In genomic region chr18:70822167-70822566, GRCh38 we compare ENCODE assay signal across 28 cellular contexts.
"Had no signal": no experiment of that assay in that cellular context is flagged by ENCODE, and none has a peak within 500 bp of the region (broad histone marks: within the 10 kb centered on the region; RNA-seq: fewer than 3 reads in every experiment).

No MANE protein-coding gene starts in this region.

- H3K4me1 ChIP-seq: left ventricle myocardium inferior, pancreas, prostate gland, suprapubic skin, tibial artery, upper lobe of right lung had no signal

- H3K36me3 Mint-ChIP-seq: mesothelial cell of epicardium, naive B cell, natural killer cell had no signal

- ATAC-seq: natural killer cell, pancreas, right cardiac atrium, sciatic nerve, upper lobe of right lung had no signal

- H2AFZ ChIP-seq: hepatocyte had no signal

- H3K9me3 Mint-ChIP-seq: mesothelial cell of epicardium; neural crest cell; stimulated activated naive CD8-positive, alpha-beta T cell treated with anti-CD3 and anti-CD28 coated beads, Interleukin-15, Interleukin-2, amounts not matched to agents 100 ng/mL and 50 ng/mL, for 24 hours had no signal

- H3K4me3 ChIP-seq: hepatocyte, left ventricle myocardium inferior, lung, pancreas, prostate gland, skin epidermis, suprapubic skin, thoracic aorta, tibial artery, upper lobe of right lung had no signal

- H3K4me2 ChIP-seq: hepatocyte had no signal

- H3K4me3 Mint-ChIP-seq: mesothelial cell of epicardium; naive B cell; natural killer cell; neural crest cell; stimulated activated naive CD8-positive, alpha-beta T cell treated with anti-CD3 and anti-CD28 coated beads, Interleukin-15, Interleukin-2, amounts not matched to agents 100 ng/mL and 50 ng/mL, for 24 hours had no signal

- H3K27ac ChIP-seq: hepatocyte, left ventricle myocardium inferior, pancreas, prostate gland, skin epidermis, suprapubic skin, thoracic aorta, tibial artery, upper lobe of right lung had no signal

- H3K79me2 ChIP-seq: hepatocyte had no signal

- H3K36me3 ChIP-seq: left ventricle myocardium inferior, pancreas, prostate gland, suprapubic skin, thoracic aorta, tibial artery, upper lobe of right lung had no signal

- H3K4me1 Mint-ChIP-seq: naive B cell, natural killer cell, neural crest cell had no signal

- DNase-seq: islet precursor cell; left ventricle myocardium inferior; mesendoderm; naive B cell; natural killer cell; nucleus accumbens; pancreas; posterior cingulate gyrus; retina; right cardiac atrium; stimulated activated CD4-positive, alpha-beta T cell treated with anti-CD3 and anti-CD28 coated beads, Interleukin-12 subunit alpha, Interleukin-12 subunit beta, amount 100 ng/mL, for 4 hours; stimulated activated CD4-positive, alpha-beta T cell treated with anti-CD3 and anti-CD28 coated beads, Interleukin-15, amount 100 ng/mL, for 24 hours; stimulated activated CD4-positive, alpha-beta T cell treated with anti-CD3 and anti-CD28 coated beads, Interleukin-2, amount 100 ng/mL, for 24 hours; stimulated activated CD4-positive, alpha-beta T cell treated with anti-CD3 and anti-CD28 coated beads, Interleukin-4, amount 100 ng/mL, for 1 hour; stimulated activated naive CD4-positive, alpha-beta T cell; tibial artery; trophoblast cell; upper lobe of right lung had no signal

- H3K27me3 ChIP-seq: hepatocyte, pancreas, suprapubic skin, tibial artery, upper lobe of right lung had no signal

- H3K27ac Mint-ChIP-seq: mesothelial cell of epicardium; naive B cell; natural killer cell; stimulated activated naive CD8-positive, alpha-beta T cell treated with anti-CD3 and anti-CD28 coated beads, Interleukin-15, Interleukin-2, amounts not matched to agents 100 ng/mL and 50 ng/mL, for 24 hours had no signal

- H3K27me3 Mint-ChIP-seq: naive B cell; stimulated activated naive CD8-positive, alpha-beta T cell treated with anti-CD3 and anti-CD28 coated beads, Interleukin-15, Interleukin-2, amounts not matched to agents 100 ng/mL and 50 ng/mL, for 24 hours had no signal

- H3K9me3 ChIP-seq: pancreas, prostate gland, suprapubic skin, upper lobe of right lung had no signal
